In the genomic region with DNA sequence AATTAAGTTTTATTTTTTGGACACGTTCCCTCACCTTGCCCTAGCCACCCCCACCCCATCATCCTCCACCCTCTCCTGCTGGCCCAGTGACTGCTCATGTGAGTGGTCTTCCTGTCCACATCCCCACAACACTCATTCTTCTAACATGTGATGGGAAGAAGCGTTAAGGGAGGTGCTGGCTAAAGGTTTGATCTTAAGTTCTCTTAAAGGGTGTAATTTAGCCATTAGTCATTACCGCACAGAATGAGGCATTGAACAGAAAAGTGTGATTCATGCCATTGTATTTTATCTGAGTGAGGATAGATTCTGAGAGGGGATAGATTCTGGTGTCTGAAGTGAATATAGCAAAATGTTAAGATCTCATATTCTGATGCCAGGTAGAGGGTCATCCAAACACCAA, we compare ENCODE assay signal across 15 cellular contexts.
DNase-seq lines count a peak whose midpoint lies in the region; ATAC-seq, FAIRE-seq and TF ChIP-seq lines count a peak whose summit lies in the region.
"Had no signal": no experiment of that assay in that cellular context is flagged by ENCODE, and none has a peak within 500 bp of the region (broad histone marks: within the 10 kb centered on the region; RNA-seq: fewer than 3 reads in every experiment).

No MANE protein-coding gene starts in this region.

- H3K79me1 ChIP-seq in IMR-90 (ENCODE audit: low read depth in 1 of 2, low read length in 2 of 2), result 0 out of 4 replicates have a peak, but pooled peaks cover 0 to 3% of the 10 kb centered on the region in 2 experiments

- TF ChIP-seq CTCF in IMR-90 (conservative IDR thresholded peaks at IDR 0.05; ENCODE audit: low read depth, low read length), result no peak
- TF ChIP-seq CTCF in astrocyte of the cerebellum (IDR thresholded peaks at IDR 0.05; ENCODE audit: low read depth, low read length, missing control alignments), result no peak
- no peak for TF ChIP-seq CTCF in keratinocyte (optimal IDR thresholded peaks at IDR 0.05 in 1 of 3, IDR thresholded peaks at IDR 0.05 in 1 of 3, conservative IDR thresholded peaks at IDR 0.05 in 1 of 3; ENCODE audit: extremely low read depth in 1 of 3, insufficient read depth in 2 of 3, low read length in 3 of 3)

- FAIRE-seq in keratinocyte (lab: Jason Lieb, UNC), result peak; percentile 98
- FAIRE-seq: D721Med had no signal

- no peak overlapping the region for H2BK15ac ChIP-seq in IMR-90 (ENCODE audit: low read depth, low read length)

- no peak overlapping the region for H3K4me3 ChIP-seq in IMR-90 (ENCODE audit: insufficient read depth, low read depth, low read length)
- H3K4me3 ChIP-seq in astrocyte of the cerebellum (ENCODE audit: low read depth, low read length), result no peak overlapping the region
- H3K4me3 ChIP-seq in keratinocyte (ENCODE audit: control insufficient read depth in 2 of 3, extremely low read depth in 1 of 3, insufficient read depth in 2 of 3, low read depth in 1 of 3, low read length in 3 of 3), result peak overlapping the region in 1 of 3 experiments; percentile 43
- no peak overlapping the region for H3K4me3 ChIP-seq in right cardiac atrium (ENCODE audit: low read length)
- H3K4me3 ChIP-seq: thoracic aorta had no signal

- CTCF ChIA-PET in IMR-90 (lab: Yijun Ruan, JAX), result no interaction called here

- no peak overlapping the region for H3K56ac ChIP-seq in IMR-90 (ENCODE audit: extremely low read depth, insufficient read depth, low read length)

- H4K91ac ChIP-seq in IMR-90 (ENCODE audit: insufficient read depth, low read depth, low read length), result no peak overlapping the region; the same call in 1 of the 2 replicates

- H2BK5ac ChIP-seq in IMR-90 (ENCODE audit: low read depth, low read length, poor library complexity, severe bottlenecking), result no peak overlapping the region

- H2AFZ ChIP-seq in IMR-90 (replicated peaks; ENCODE audit: low read length, poor library complexity) (no peak overlapping the region), keratinocyte (ENCODE audit: control insufficient read depth, low read length) (no peak overlapping the region)

- no peaks in the 10 kb centered on the region for H3K27me3 ChIP-seq in IMR-90 (ENCODE audit: control insufficient read depth, insufficient read depth, low read length)
- H3K27me3 ChIP-seq in keratinocyte (ENCODE audit: control insufficient read depth, extremely low read depth, insufficient read depth, low read length), result no peaks in the 10 kb centered on the region
- H3K27me3 ChIP-seq in right cardiac atrium (ENCODE audit: control insufficient read depth, insufficient read depth), result no peaks in the 10 kb centered on the region

- H2BK120ac ChIP-seq in IMR-90 (ENCODE audit: low read depth, low read length), result no peak overlapping the region

- H3K9ac ChIP-seq in IMR-90 (ENCODE audit: low read depth, low read length), result no peak overlapping the region
- peak overlapping the region; percentile 72 for H3K9ac ChIP-seq in keratinocyte (ENCODE audit: control insufficient read depth, extremely low read depth, insufficient read depth, low read length)

- H2AK9ac ChIP-seq in IMR-90 (replicated peaks; ENCODE audit: low read depth, low read length, poor library complexity), result no peak overlapping the region

- H3K4me2 ChIP-seq in IMR-90 (ENCODE audit: low read depth, low read length) (no peak overlapping the region), keratinocyte (ENCODE audit: control insufficient read depth, extremely low read depth, insufficient read depth, low read depth, low read length) (peak overlapping the region; percentile 65)

- in situ Hi-C loops in IMR-90 (cut with MboI; ENCODE audit: low sequenced_read_pairs) (no loop called here), astrocyte of the cerebellum (cut with HindIII; ENCODE audit: low sequenced_read_pairs) (no loop called here)

- H3K36me3 ChIP-seq in IMR-90 (ENCODE audit: control insufficient read depth, insufficient read depth, low read length), result peaks cover 17% of the 10 kb centered on the region
- peaks cover 9 to 19% of the 10 kb centered on the region in 2 experiments for H3K36me3 ChIP-seq in keratinocyte (ENCODE audit: control insufficient read depth in 2 of 2, extremely low read depth in 1 of 2, insufficient read depth in 2 of 2, low read length in 2 of 2)

- 0 out of 2 replicates have a peak overlapping the region, but pooled peaks have one; percentile 8 for H3K14ac ChIP-seq in IMR-90 (replicated peaks; ENCODE audit: low read depth, low read length)

- ATAC-seq in IMR-90 (ENCODE audit: low read depth), result no peak
- no peak for ATAC-seq in right cardiac atrium

- H3K4me1 ChIP-seq in IMR-90 (ENCODE audit: control insufficient read depth, insufficient read depth, low read length) (peaks cover 6% of the 10 kb centered on the region), keratinocyte (ENCODE audit: control insufficient read depth, extremely low read depth, insufficient read depth, low read length) (peaks cover 28% of the 10 kb centered on the region), right cardiac atrium (ENCODE audit: control insufficient read depth, insufficient read depth, low read length) (no peaks in the 10 kb centered on the region)

- WGBS in IMR-90 (ENCODE audit: extremely low coverage in 2 of 2, insufficient read length in 1 of 2), 2 experiments, result 80% methylated on average over 1 of the region's 3 CpGs; no CpG with 5 or more reads in 1 of the 2 experiments
- 90% methylated on average over 3 of the region's 3 CpGs for WGBS in right cardiac atrium

- H4K5ac ChIP-seq in IMR-90 (ENCODE audit: low read depth, low read length), result no peak overlapping the region

- peak overlapping the region; percentile 45; the same call in 1 of the 2 replicates for H2AK5ac ChIP-seq in IMR-90 (ENCODE audit: low read depth, low read length)

- no peaks in the 10 kb centered on the region for H3K9me3 ChIP-seq in IMR-90 (ENCODE audit: control insufficient read depth, insufficient read depth, low read length)
- no peaks in the 10 kb centered on the region for H3K9me3 ChIP-seq in keratinocyte (ENCODE audit: control insufficient read depth, low read depth, low read length)
- no peaks in the 10 kb centered on the region for H3K9me3 ChIP-seq in right cardiac atrium (ENCODE audit: control insufficient read depth, low read length)
- H3K9me3 ChIP-seq: thoracic aorta had no signal

- intact Hi-C loops in IMR-90 (cut with micrococcal nuclease), result no loop called here
- intact Hi-C loops in right cardiac atrium (cut with DNase I), result no loop called here

- H4K20me1 ChIP-seq in IMR-90 (ENCODE audit: insufficient read depth, low read length) (peaks cover 3% of the 10 kb centered on the region; the same call in 1 of the 2 replicates), keratinocyte (ENCODE audit: control insufficient read depth, extremely low read depth, insufficient read depth, low read length) (no peaks in the 10 kb centered on the region)

- DNase-seq in AG08395 (ENCODE audit: low spot score) (peak; percentile 48), IMR-90 (peak; percentile 84), astrocyte of the cerebellum (ENCODE audit: low read depth) (peak; percentile 85), keratinocyte (ENCODE audit: low read depth, low spot score) (peak; percentile 75), right cardiac atrium (no peak)
- DNase-seq in activated naive CD4-positive, alpha-beta T cell treated with anti-CD3 and anti-CD28 coated beads, Interleukin-2, amount 50 U/mL, for 16 hours, result no peak
- no peak for DNase-seq in effector CD4-positive, alpha-beta T cell
- no peak for DNase-seq in NK-92 treated with Interleukin-12 subunit alpha and Interleukin-12 subunit beta, amount 100 ng/mL, for 24 hours (lab: John Stamatoyannopoulos, UW)
- DNase-seq: activated CD8-positive, alpha-beta memory T cell treated with anti-CD3 and anti-CD28 coated beads for 24 hours; activated gamma-delta T cell; KG1; NCI-H1694 had no signal

- no peak overlapping the region for H2BK20ac ChIP-seq in IMR-90 (ENCODE audit: low read depth, low read length)

- no peak for TF ChIP-seq RAD21 in IMR-90 (IDR thresholded peaks at IDR 0.05; ENCODE audit: low read length)

- H4K8ac ChIP-seq in IMR-90 (ENCODE audit: low read depth in 2 of 2, low read length in 2 of 2), result no peak overlapping the region

- BruUV-seq in IMR-90 (replicated peaks; lab: Mats Ljungman, UMichigan), result no TSS peak

- POLR2A ChIA-PET in IMR-90 (lab: Charles Lee; ENCODE audit: unreplicated experiment), result interaction anchor here (0.6 kb wide), 1 partner anchor 34 kb away, joined by 3 read pairs; no protein-coding TSS in a partner anchor

- no peaks in the 10 kb centered on the region for H3K79me2 ChIP-seq in keratinocyte (ENCODE audit: control insufficient read depth, insufficient read depth, low read length)

- no peak for TF ChIP-seq POLR2A in IMR-90 (IDR thresholded peaks at IDR 0.05; ENCODE audit: low read depth, low read length)

- no peak overlapping the region; the same call in 1 of the 2 replicates for H3K4ac ChIP-seq in IMR-90 (ENCODE audit: low read depth, low read length)

- H3K18ac ChIP-seq in IMR-90 (ENCODE audit: low read depth, low read length), result no peak overlapping the region

- H3K27ac ChIP-seq in IMR-90 (ENCODE audit: insufficient read depth, low read length), result no peak overlapping the region
- peak overlapping the region; percentile 93 for H3K27ac ChIP-seq in keratinocyte (ENCODE audit: control insufficient read depth, insufficient read depth, low read length)
- H3K27ac ChIP-seq in right cardiac atrium (ENCODE audit: low read length), result no peak overlapping the region
- H3K27ac ChIP-seq: thoracic aorta, VCaP had no signal

- H3K9me1 ChIP-seq in IMR-90 (ENCODE audit: insufficient read depth, low read length) (peaks cover 19% of the 10 kb centered on the region), keratinocyte (ENCODE audit: control insufficient read depth, extremely low read depth, insufficient read depth, low read length) (no peaks in the 10 kb centered on the region)

- dilution Hi-C loops in IMR-90 (cut with HindIII; ENCODE audit: low sequenced_read_pairs, unreplicated experiment) (no loop called here), keratinocyte (cut with MboI; ENCODE audit: extremely low pct_ligation_motif_present, low sequenced_read_pairs) (loop anchor here (25.0 kb wide), 1 partner anchor 268 kb away; a partner anchor contains a TSS)

- no peak overlapping the region for H3K23ac ChIP-seq in IMR-90 (ENCODE audit: low read depth, low read length)

TF ChIP-seq in IMR-90, 13 proteins besides CTCF, POLR2A, EP300 and RAD21:
- TF ChIP-seq, protein P1, sequence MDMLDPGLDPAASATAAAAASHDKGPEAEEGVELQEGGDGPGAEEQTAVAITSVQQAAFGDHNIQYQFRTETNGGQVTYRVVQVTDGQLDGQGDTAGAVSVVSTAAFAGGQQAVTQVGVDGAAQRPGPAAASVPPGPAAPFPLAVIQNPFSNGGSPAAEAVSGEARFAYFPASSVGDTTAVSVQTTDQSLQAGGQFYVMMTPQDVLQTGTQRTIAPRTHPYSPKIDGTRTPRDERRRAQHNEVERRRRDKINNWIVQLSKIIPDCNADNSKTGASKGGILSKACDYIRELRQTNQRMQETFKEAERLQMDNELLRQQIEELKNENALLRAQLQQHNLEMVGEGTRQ (IDR thresholded peaks at IDR 0.05; ENCODE audit: low read depth, low read length), result 0 out of 2 replicates have a peak, but pooled peaks have one; percentile 15
- no peak for TF ChIP-seq CEBPB (IDR thresholded peaks at IDR 0.05; ENCODE audit: low read depth, low read length)
- peak; percentile 62 for TF ChIP-seq BHLHE40 (IDR thresholded peaks at IDR 0.05; ENCODE audit: low read depth, low read length)
- TF ChIP-seq MAFK (IDR thresholded peaks at IDR 0.05; ENCODE audit: low read depth, low read length), result no peak

Comparison
In these comparisons a context has a peak if more than half of its experiments do, and no peak if none do; other contexts are left out.
1. DNase-seq: peak in AG08395 (single experiment), IMR-90 (single experiment), astrocyte of the cerebellum (single experiment) and keratinocyte (single experiment); none in right cardiac atrium (0 of 3), activated naive CD4-positive, alpha-beta T cell treated with anti-CD3 and anti-CD28 coated beads, Interleukin-2, amount 50 U/mL, for 16 hours (single experiment), effector CD4-positive, alpha-beta T cell (single experiment) and NK-92 treated with Interleukin-12 subunit alpha and Interleukin-12 subunit beta, amount 100 ng/mL, for 24 hours (single experiment).